ENCODE assay signal across 22 cellular contexts in the genomic region with DNA sequence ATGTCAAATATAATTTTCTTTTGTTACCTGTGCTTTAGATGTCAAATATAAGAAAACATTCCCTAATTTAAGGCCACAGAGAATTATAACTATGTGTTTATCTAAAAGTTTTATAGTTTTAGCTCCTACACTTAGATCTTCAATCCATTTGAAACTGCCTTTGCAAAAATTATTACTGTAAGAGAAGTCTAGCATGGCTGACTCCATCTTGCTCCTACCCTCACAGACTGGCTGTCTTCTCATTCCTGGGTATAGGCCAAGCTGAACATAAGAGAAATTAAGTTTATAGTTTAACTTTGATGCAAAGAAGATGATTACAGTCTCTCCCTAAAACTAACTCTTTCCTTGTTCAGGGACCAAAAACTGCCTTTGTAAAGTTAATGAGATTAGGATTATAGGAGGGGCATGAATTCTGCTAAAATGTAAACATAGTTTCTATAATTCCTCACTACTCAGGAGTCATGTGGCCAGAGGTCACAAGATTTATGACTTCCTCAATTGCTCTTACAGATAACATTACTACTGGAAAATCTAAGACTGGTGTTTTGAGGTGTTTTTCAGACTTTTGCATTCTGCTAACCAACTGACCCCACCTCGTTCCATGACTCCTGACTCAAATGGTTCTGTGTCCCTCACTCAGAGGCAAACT.
"Had no signal": no experiment of that assay in that cellular context is flagged by ENCODE, and none has a peak within 500 bp of the region (broad histone marks: within the 10 kb centered on the region; RNA-seq: fewer than 3 reads in every experiment).

No MANE protein-coding gene starts in this region.

- H3K4me1 ChIP-seq: body of pancreas, foreskin keratinocyte, parathyroid adenoma, right lobe of liver, stomach, suprapubic skin, tibial nerve had no signal

- DNase-seq: activated CD4-positive, alpha-beta memory T cell treated with anti-CD3 and anti-CD28 coated beads, Interleukin-2, amount 10 ng/mL, durations not matched to agents 7 days and 5 days; activated CD4-positive, alpha-beta T cell treated with anti-CD3 and anti-CD28 coated beads, Interleukin-2, amount 10 ng/mL, durations not matched to agents 24 days and 14 days; activated effector memory CD4-positive, alpha-beta T cell treated with anti-CD3 and anti-CD28 coated beads, Interleukin-2, amount 50 U/mL, for 16 hours; activated naive CD4-positive, alpha-beta T cell treated with anti-CD3 and anti-CD28 coated beads, Interleukin-2, amount 50 U/mL, for 16 hours; activated naive CD8-positive, alpha-beta T cell treated with anti-CD3 and anti-CD28 coated beads, Interleukin-2, amount 50 U/mL, for 24 hours; anterior cingulate cortex; body of pancreas; effector CD8-positive, alpha-beta T cell; foreskin keratinocyte; nucleus accumbens; right lobe of liver; stimulated activated CD4-positive, alpha-beta T cell treated with anti-CD3 and anti-CD28 coated beads, Interleukin-2, amount 100 ng/mL, for 24 hours; stomach; T1000 had no signal

- H3K27me3 ChIP-seq: body of pancreas, cardiac muscle cell, foreskin keratinocyte, right lobe of liver, stomach, suprapubic skin, tibial nerve had no signal

- H3K27ac ChIP-seq: body of pancreas, cardiac muscle cell, foreskin keratinocyte, parathyroid adenoma, right lobe of liver, skin epidermis, stomach, suprapubic skin, tibial nerve, VCaP had no signal

- H3K9me3 ChIP-seq: body of pancreas, right lobe of liver, suprapubic skin had no signal

- H3K36me3 ChIP-seq: cardiac muscle cell, right lobe of liver, stomach, suprapubic skin, tibial nerve had no signal

- H3K4me3 ChIP-seq: body of pancreas, cardiac muscle cell, right lobe of liver, skin epidermis, stomach, suprapubic skin, tibial nerve had no signal

- H3K79me2 ChIP-seq: parathyroid adenoma had no signal

- H3K9ac ChIP-seq: parathyroid adenoma had no signal

- ATAC-seq: activated CD4-positive, CD25-positive, alpha-beta regulatory T cell treated with anti-CD3 and anti-CD28 coated beads, Interleukin-2, amount 50 U/mL, for 24 hours; activated naive CD8-positive, alpha-beta T cell treated with anti-CD3 and anti-CD28 coated beads, Interleukin-2, amount 50 U/mL, for 24 hours; body of pancreas; foreskin keratinocyte; right lobe of liver; stimulated activated effector memory CD8-positive, alpha-beta T cell treated with anti-CD3 and anti-CD28 coated beads, Interleukin-12 subunit alpha, Interleukin-12 subunit beta, amount 100 ng/mL, for 72 hours had no signal

- H2AFZ ChIP-seq: parathyroid adenoma had no signal
